In the genomic region with DNA sequence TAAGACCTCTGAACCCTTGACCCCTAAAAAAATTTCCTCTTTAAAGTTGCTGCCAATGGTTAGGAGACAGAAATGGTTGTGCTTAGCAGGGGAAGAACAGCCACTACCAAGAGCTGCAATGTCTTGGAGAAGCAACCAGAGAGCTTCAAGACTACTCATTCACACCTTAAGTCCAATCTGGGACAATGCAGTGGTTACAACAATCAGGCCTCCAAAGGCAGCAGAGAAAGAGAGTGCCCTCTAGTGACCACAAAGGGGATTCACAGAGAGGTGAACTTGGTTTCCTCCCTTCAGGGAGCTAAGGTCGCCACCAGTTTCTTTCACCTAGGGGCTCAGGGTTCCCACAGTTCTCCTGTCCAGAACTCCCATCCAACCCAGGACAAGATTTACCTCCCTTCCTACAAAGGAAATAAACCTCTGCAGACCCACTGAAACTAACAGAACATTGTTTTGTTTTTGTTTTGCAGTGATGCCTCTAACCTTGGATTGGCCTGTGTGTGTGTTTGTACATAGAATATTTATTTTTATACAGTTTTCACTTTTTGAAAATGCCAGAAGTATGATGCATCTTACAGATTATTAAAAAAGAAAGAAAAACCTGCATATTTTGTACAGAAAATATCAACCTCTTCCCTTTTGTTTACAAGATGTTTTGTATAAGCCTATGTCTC, we compare ENCODE assay signal across 9 cellular contexts.
DNase-seq lines count a peak whose midpoint lies in the region; TF ChIP-seq lines count a peak whose summit lies in the region.
"Had no signal": no experiment of that assay in that cellular context is flagged by ENCODE, and none has a peak within 500 bp of the region (broad histone marks: within the 10 kb centered on the region; RNA-seq: fewer than 3 reads in every experiment).

No MANE protein-coding gene starts in this region.

- H3K27me3 Mint-ChIP-seq in activated T-helper 1 cell treated with anti-CD3 and anti-CD28 coated beads, Interleukin-12 subunit alpha, Interleukin-12 subunit beta, Interleukin-2, Interleukin-4 antibody, amounts not matched to agents 30 ng/mL and 10 ng/mL and 1 ng/mL, durations not matched to agents 14 hours and 24 hours and 36 hours (ENCODE audit: insufficient read depth), result peaks cover 15% of the 10 kb centered on the region

- no peaks in the 10 kb centered on the region for H3K4me1 Mint-ChIP-seq in activated T-helper 1 cell treated with anti-CD3 and anti-CD28 coated beads, Interleukin-12 subunit alpha, Interleukin-12 subunit beta, Interleukin-2, Interleukin-4 antibody, amounts not matched to agents 30 ng/mL and 10 ng/mL and 1 ng/mL, durations not matched to agents 14 hours and 24 hours and 36 hours (ENCODE audit: low read depth)

- no peak overlapping the region for H3K4me3 ChIP-seq in GM12865 (ENCODE audit: low read depth, low read length)

- no peak overlapping the region for H3K4me3 Mint-ChIP-seq in activated T-helper 1 cell treated with anti-CD3 and anti-CD28 coated beads, Interleukin-12 subunit alpha, Interleukin-12 subunit beta, Interleukin-2, Interleukin-4 antibody, amounts not matched to agents 30 ng/mL and 10 ng/mL and 1 ng/mL, durations not matched to agents 14 hours and 24 hours and 36 hours
- H3K4me3 Mint-ChIP-seq: memory B cell had no signal

- H3K9me3 Mint-ChIP-seq in activated T-helper 1 cell treated with anti-CD3 and anti-CD28 coated beads, Interleukin-12 subunit alpha, Interleukin-12 subunit beta, Interleukin-2, Interleukin-4 antibody, amounts not matched to agents 30 ng/mL and 10 ng/mL and 1 ng/mL, durations not matched to agents 14 hours and 24 hours and 36 hours, result no peaks in the 10 kb centered on the region
- H3K9me3 Mint-ChIP-seq: memory B cell had no signal

- intact Hi-C loops in activated T-helper 1 cell treated with anti-CD3 and anti-CD28 coated beads, Interleukin-12 subunit alpha, Interleukin-12 subunit beta, Interleukin-2, Interleukin-4 antibody, amounts not matched to agents 30 ng/mL and 10 ng/mL and 1 ng/mL, durations not matched to agents 14 hours and 24 hours and 36 hours (cut with micrococcal nuclease), result no loop called here

- DNase-seq in AG09319 (ENCODE audit: extremely low read depth, low read depth) (no peak), GM12865 (ENCODE audit: low read depth) (peak; percentile 61), HuH-7 (ENCODE audit: low spot score) (peak; percentile 60), RPMI8226 (peak; percentile 51), ecto neural progenitor cell (ENCODE audit: low spot score) (peak; percentile 49), myocyte (ENCODE audit: low read depth) (peak; percentile 49)
- no peak for DNase-seq in activated effector memory CD4-positive, alpha-beta T cell treated with Interleukin-2 at 50 U/mL for 16 hours
- no peak for DNase-seq in activated T-helper 1 cell treated with anti-CD3 and anti-CD28 coated beads, Interleukin-12 subunit alpha, Interleukin-12 subunit beta, Interleukin-2, Interleukin-4 antibody, amounts not matched to agents 30 ng/mL and 10 ng/mL and 1 ng/mL, durations not matched to agents 14 hours and 24 hours and 36 hours (ENCODE audit: low spot score)

- no peak overlapping the region for H3K27ac Mint-ChIP-seq in activated T-helper 1 cell treated with anti-CD3 and anti-CD28 coated beads, Interleukin-12 subunit alpha, Interleukin-12 subunit beta, Interleukin-2, Interleukin-4 antibody, amounts not matched to agents 30 ng/mL and 10 ng/mL and 1 ng/mL, durations not matched to agents 14 hours and 24 hours and 36 hours
- H3K27ac Mint-ChIP-seq: memory B cell had no signal

- peak; percentile 93 for TF ChIP-seq CTCF in AG09319 (IDR thresholded peaks at IDR 0.05; ENCODE audit: low read depth, low read length)
- peak; percentile 92 for TF ChIP-seq CTCF in GM12865 (IDR thresholded peaks at IDR 0.05; ENCODE audit: insufficient read depth, low read depth, low read length, missing control alignments)

- H3K36me3 Mint-ChIP-seq in activated T-helper 1 cell treated with anti-CD3 and anti-CD28 coated beads, Interleukin-12 subunit alpha, Interleukin-12 subunit beta, Interleukin-2, Interleukin-4 antibody, amounts not matched to agents 30 ng/mL and 10 ng/mL and 1 ng/mL, durations not matched to agents 14 hours and 24 hours and 36 hours (ENCODE audit: low read depth), result no peaks in the 10 kb centered on the region
- H3K36me3 Mint-ChIP-seq: memory B cell had no signal

Comparison
In these comparisons a context has a peak if more than half of its experiments do, and no peak if none do; other contexts are left out.
1. DNase-seq: peak in GM12865 (single experiment), HuH-7 (single experiment), RPMI8226 (single experiment), ecto neural progenitor cell (single experiment) and myocyte (single experiment); none in AG09319 (single experiment), activated effector memory CD4-positive, alpha-beta T cell treated with Interleukin-2 at 50 U/mL for 16 hours (single experiment) and activated T-helper 1 cell treated with anti-CD3 and anti-CD28 coated beads, Interleukin-12 subunit alpha, Interleukin-12 subunit beta, Interleukin-2, Interleukin-4 antibody, amounts not matched to agents 30 ng/mL and 10 ng/mL and 1 ng/mL, durations not matched to agents 14 hours and 24 hours and 36 hours (single experiment).